ENCODE assay signal across 31 cellular contexts in genomic region chr14:59328410-59328809, GRCh38.
DNase-seq lines count a peak whose midpoint lies in the region; ATAC-seq, FAIRE-seq and TF ChIP-seq lines count a peak whose summit lies in the region.
"Had no signal": no experiment of that assay in that cellular context is flagged by ENCODE, and none has a peak within 500 bp of the region (broad histone marks: within the 10 kb centered on the region; RNA-seq: fewer than 3 reads in every experiment).

No MANE protein-coding gene starts in this region.

- peaks cover 54% of the 10 kb centered on the region for H3K4me1 ChIP-seq in left ventricle myocardium inferior
- peaks cover 6% of the 10 kb centered on the region for H3K4me1 ChIP-seq in IMR-90 (ENCODE audit: control insufficient read depth, insufficient read depth, low read length)
- H3K4me1 ChIP-seq in HepG2 (ENCODE audit: insufficient read depth, low read length): peaks cover 1% of the 10 kb centered on the region; the same call in 1 of the 2 replicates

- H3K9me3 Mint-ChIP-seq in activated T-helper 17 cell treated with anti-CD3 and anti-CD28 coated beads, Interleukin-2, amount 50 U/mL, for 72 hours: no peaks in the 10 kb centered on the region
- H3K9me3 Mint-ChIP-seq: brain; stimulated activated effector memory CD8-positive, alpha-beta T cell treated with anti-CD3 and anti-CD28 coated beads, Interleukin-12 subunit alpha, Interleukin-12 subunit beta, amount 100 ng/mL, for 72 hours had no signal

- H2BK5ac ChIP-seq in IMR-90 (ENCODE audit: low read depth, low read length, poor library complexity, severe bottlenecking): no peak overlapping the region

- CTCF ChIA-PET in IMR-90 (lab: Yijun Ruan, JAX) (no interaction called here), HepG2 (lab: Yijun Ruan, JAX; ENCODE audit: low intra/inter-chr PET ratio, low total read pairs) (no interaction called here)

- no peaks in the 10 kb centered on the region for H3K79me2 ChIP-seq in HepG2 (ENCODE audit: insufficient read depth, low read length)
- H3K79me2 ChIP-seq: hepatocyte had no signal

- H3K4me2 ChIP-seq in IMR-90 (ENCODE audit: low read depth, low read length) (no peak overlapping the region), HepG2 (ENCODE audit: low read depth, low read length) (no peak overlapping the region)
- H3K4me2 ChIP-seq: BLaER1, hepatocyte had no signal

- H3K18ac ChIP-seq in IMR-90 (ENCODE audit: low read depth, low read length): no peak overlapping the region

- no CpG with 5 or more reads among the region's 4 CpGs for WGBS in IMR-90 (ENCODE audit: extremely low coverage in 2 of 2, insufficient read length in 1 of 2), 2 experiments
- WGBS in HepG2 (ENCODE audit: low lambda C conversion rate): 79% methylated on average over 4 of the region's 4 CpGs

- H3K23ac ChIP-seq in IMR-90 (ENCODE audit: low read depth, low read length): no peak overlapping the region

- H3K4me3 ChIP-seq in left ventricle myocardium inferior (no peak overlapping the region), IMR-90 (ENCODE audit: insufficient read depth, low read depth, low read length) (no peak overlapping the region), HepG2 (replicated peaks in 1 of 3; ENCODE audit: insufficient read depth in 1 of 3, low read depth in 2 of 3, low read length in 3 of 3) (no peak overlapping the region)
- H3K4me3 ChIP-seq: BLaER1, hepatocyte, spleen, upper lobe of left lung had no signal

- TF ChIP-seq CTCF in left ventricle myocardium inferior (IDR thresholded peaks at IDR 0.05; ENCODE audit: borderline replicate concordance) (no peak), IMR-90 (conservative IDR thresholded peaks at IDR 0.05; ENCODE audit: low read depth, low read length) (no peak), HepG2 (CRISPR knock-in tag; IDR thresholded peaks at IDR 0.05) (no peak)

- H2BK15ac ChIP-seq in IMR-90 (ENCODE audit: low read depth, low read length): no peak overlapping the region

- TF ChIP-seq EP300 in HepG2 (IDR thresholded peaks at IDR 0.05; ENCODE audit: low read depth in 2 of 2, low read length in 2 of 2): no peak
- TF ChIP-seq EP300 in HepG2 (CRISPR knock-in tag; IDR thresholded peaks at IDR 0.05; ENCODE audit: borderline replicate concordance): no peak

- no peak for TF ChIP-seq RAD21 in IMR-90 (IDR thresholded peaks at IDR 0.05; ENCODE audit: low read length)
- TF ChIP-seq RAD21 in HepG2 (CRISPR knock-in tag; IDR thresholded peaks at IDR 0.05): no peak

- ATAC-seq in IMR-90 (ENCODE audit: low read depth): no peak
- ATAC-seq in activated T-helper 17 cell treated with anti-CD3 and anti-CD28 coated beads, Interleukin-2, amount 50 U/mL, for 72 hours (replicated peaks): peak; percentile 42
- ATAC-seq in HepG2: no peak
- no peak for ATAC-seq in GM21447 (IDR thresholded peaks at IDR 0.05; ENCODE audit: unreplicated experiment)
- ATAC-seq in HG03135 (IDR thresholded peaks at IDR 0.05; ENCODE audit: unreplicated experiment): no peak
- ATAC-seq: right cardiac atrium; stimulated activated effector memory CD8-positive, alpha-beta T cell treated with anti-CD3 and anti-CD28 coated beads, Interleukin-12 subunit alpha, Interleukin-12 subunit beta, amount 100 ng/mL, for 72 hours had no signal

- no peaks in the 10 kb centered on the region for H3K27me3 Mint-ChIP-seq in activated T-helper 17 cell treated with anti-CD3 and anti-CD28 coated beads, Interleukin-2, amount 50 U/mL, for 72 hours
- H3K27me3 Mint-ChIP-seq: brain had no signal

- TF ChIP-seq POLR2A in IMR-90 (IDR thresholded peaks at IDR 0.05; ENCODE audit: low read depth, low read length): no peak
- no peak for TF ChIP-seq POLR2A in HepG2 (IDR thresholded peaks at IDR 0.05; ENCODE audit: insufficient read depth in 1 of 2, low read depth in 2 of 2, low read length in 2 of 2)

- dilution Hi-C loops in IMR-90 (cut with HindIII; ENCODE audit: low sequenced_read_pairs, unreplicated experiment): no loop called here

- H4K5ac ChIP-seq in IMR-90 (ENCODE audit: low read depth, low read length): no peak overlapping the region

- H2AK9ac ChIP-seq in IMR-90 (replicated peaks; ENCODE audit: low read depth, low read length, poor library complexity): no peak overlapping the region

- intact Hi-C loops in left ventricle myocardium inferior (cut with micrococcal nuclease) (no loop called here), cardiac septum (cut with DNase I) (no loop called here), IMR-90 (cut with micrococcal nuclease) (no loop called here), HepG2 (cut with micrococcal nuclease; ENCODE audit: unreplicated experiment) (no loop called here)

- H2BK20ac ChIP-seq in IMR-90 (ENCODE audit: low read depth, low read length): no peak overlapping the region

- H3K9ac ChIP-seq in IMR-90 (ENCODE audit: low read depth, low read length): no peak overlapping the region
- no peak overlapping the region for H3K9ac ChIP-seq in HepG2 (ENCODE audit: insufficient read depth, low read depth, low read length)
- H3K9ac ChIP-seq: BLaER1 had no signal

- H3K36me3 Mint-ChIP-seq in activated T-helper 17 cell treated with anti-CD3 and anti-CD28 coated beads, Interleukin-2, amount 50 U/mL, for 72 hours (ENCODE audit: low read depth): peaks cover 59% of the 10 kb centered on the region
- H3K36me3 Mint-ChIP-seq: stimulated activated effector memory CD8-positive, alpha-beta T cell treated with anti-CD3 and anti-CD28 coated beads, Interleukin-12 subunit alpha, Interleukin-12 subunit beta, amount 100 ng/mL, for 72 hours had no signal

- H2BK120ac ChIP-seq in IMR-90 (ENCODE audit: low read depth, low read length): no peak overlapping the region

- H3K79me1 ChIP-seq in IMR-90 (ENCODE audit: low read depth in 1 of 2, low read length in 2 of 2): 0 out of 4 replicates have a peak, but pooled peaks cover 0 to 2% of the 10 kb centered on the region in 2 experiments

- no peak overlapping the region for H3K4ac ChIP-seq in IMR-90 (ENCODE audit: low read depth, low read length)

- no peak for FAIRE-seq in HepG2 (lab: Jason Lieb, UNC)

- H3K36me3 ChIP-seq in left ventricle myocardium inferior (peaks cover 61% of the 10 kb centered on the region), IMR-90 (ENCODE audit: control insufficient read depth, insufficient read depth, low read length) (peaks cover 2% of the 10 kb centered on the region; the same call in 1 of the 2 replicates), HepG2 (replicated peaks in 1 of 2; ENCODE audit: control insufficient read depth in 1 of 2, insufficient read depth in 2 of 2, low read length in 2 of 2) (peaks cover 17 to 55% of the 10 kb centered on the region in 2 experiments)

- DNase-seq in left ventricle myocardium inferior: no peak
- no peak for DNase-seq in cardiac septum (ENCODE audit: low spot score)
- peak; percentile 27 for DNase-seq in IMR-90
- DNase-seq in HepG2 (ENCODE audit: low spot score): peak; percentile 26
- no peak for DNase-seq in 8988T
- DNase-seq: activated gamma-delta T cell; activated T-cell treated with anti-CD3 and anti-CD28 coated beads, Interleukin-2, amount 50 U/mL, for 1 hour; COR-L47; DMS79 treated with DMSO at 0.1 percent for 48 hours; erythroblast; foreskin melanocyte; GOT3; MM.1S; NCI-H1417; NCI-H2081 treated with DMSO at 0.1 percent for 48 hours; NCI-H345; NCI-H774; posterior cingulate gyrus; right cardiac atrium; RPMI8226; spleen; stimulated activated CD4-positive, alpha-beta T cell treated with anti-CD3 and anti-CD28 coated beads, Interleukin-4, amount 100 ng/mL, for 1 hour; T-helper 1 cell; upper lobe of left lung had no signal

- H3K9me3 ChIP-seq in left ventricle myocardium inferior (replicated peaks) (no peaks in the 10 kb centered on the region), IMR-90 (ENCODE audit: control insufficient read depth, insufficient read depth, low read length) (no peaks in the 10 kb centered on the region), HepG2 (ENCODE audit: low read length) (no peaks in the 10 kb centered on the region)
- H3K9me3 ChIP-seq: BLaER1, spleen, upper lobe of left lung had no signal

- H3K14ac ChIP-seq in IMR-90 (replicated peaks; ENCODE audit: low read depth, low read length): no peak overlapping the region

- POLR2A ChIA-PET in IMR-90 (lab: Charles Lee; ENCODE audit: unreplicated experiment): interaction anchor here (0.8 kb wide), 1 partner anchor 11 kb away, joined by 3 read pairs; no protein-coding TSS in a partner anchor
- POLR2A ChIA-PET in HepG2 (lab: Yijun Ruan, JAX): no interaction called here

- no peak overlapping the region for H3K56ac ChIP-seq in IMR-90 (ENCODE audit: extremely low read depth, insufficient read depth, low read length)

- H3K4me1 Mint-ChIP-seq in activated T-helper 17 cell treated with anti-CD3 and anti-CD28 coated beads, Interleukin-2, amount 50 U/mL, for 72 hours: no peaks in the 10 kb centered on the region
- H3K4me1 Mint-ChIP-seq: stimulated activated effector memory CD8-positive, alpha-beta T cell treated with anti-CD3 and anti-CD28 coated beads, Interleukin-12 subunit alpha, Interleukin-12 subunit beta, amount 100 ng/mL, for 72 hours had no signal

- H3K4me3 Mint-ChIP-seq in activated T-helper 17 cell treated with anti-CD3 and anti-CD28 coated beads, Interleukin-2, amount 50 U/mL, for 72 hours: no peak overlapping the region
- H3K4me3 Mint-ChIP-seq: brain; stimulated activated effector memory CD8-positive, alpha-beta T cell treated with anti-CD3 and anti-CD28 coated beads, Interleukin-12 subunit alpha, Interleukin-12 subunit beta, amount 100 ng/mL, for 72 hours had no signal

- H4K20me1 ChIP-seq in IMR-90 (ENCODE audit: insufficient read depth, low read length) (no peaks in the 10 kb centered on the region), HepG2 (ENCODE audit: insufficient read depth, low read length) (no peaks in the 10 kb centered on the region)
- H4K20me1 ChIP-seq: BLaER1 had no signal

- H4K91ac ChIP-seq in IMR-90 (ENCODE audit: insufficient read depth, low read depth, low read length): no peak overlapping the region

- no TSS peak for BruUV-seq in IMR-90 (replicated peaks; lab: Mats Ljungman, UMichigan)
- BruUV-seq in HepG2 (replicated peaks; lab: Mats Ljungman, UMichigan): no TSS peak

- in situ Hi-C loops in IMR-90 (cut with MboI; ENCODE audit: low sequenced_read_pairs): no loop called here
- in situ Hi-C loops in HepG2 (cut with HindIII; ENCODE audit: extremely low pct_ligation_motif_present, low pct_unique_long_range_greater_than_20kb): no loop called here

- H3K27ac Mint-ChIP-seq in activated T-helper 17 cell treated with anti-CD3 and anti-CD28 coated beads, Interleukin-2, amount 50 U/mL, for 72 hours: no peak overlapping the region
- H3K27ac Mint-ChIP-seq: stimulated activated effector memory CD8-positive, alpha-beta T cell treated with anti-CD3 and anti-CD28 coated beads, Interleukin-12 subunit alpha, Interleukin-12 subunit beta, amount 100 ng/mL, for 72 hours had no signal

- H2AFZ ChIP-seq in IMR-90 (replicated peaks; ENCODE audit: low read length, poor library complexity) (no peak overlapping the region), HepG2 (ENCODE audit: low read length) (no peak overlapping the region)
- H2AFZ ChIP-seq: hepatocyte had no signal

- H4K8ac ChIP-seq in IMR-90 (ENCODE audit: low read depth in 2 of 2, low read length in 2 of 2): no peak overlapping the region

- peak overlapping the region; percentile 4 for H3K27ac ChIP-seq in left ventricle myocardium inferior (replicated peaks)
- H3K27ac ChIP-seq in IMR-90 (ENCODE audit: insufficient read depth, low read length): no peak overlapping the region
- no peak overlapping the region for H3K27ac ChIP-seq in HepG2 (ENCODE audit: extremely low read length, insufficient read depth, low read length)
- H3K27ac ChIP-seq: BLaER1, hepatocyte, spleen, upper lobe of left lung had no signal

- H3K9me1 ChIP-seq in IMR-90 (ENCODE audit: insufficient read depth, low read length): peaks cover 6% of the 10 kb centered on the region

- H2AK5ac ChIP-seq in IMR-90 (ENCODE audit: low read depth, low read length): no peak overlapping the region; the same call in 1 of the 2 replicates

- H3K27me3 ChIP-seq in left ventricle myocardium inferior (ENCODE audit: low read depth): no peaks in the 10 kb centered on the region
- H3K27me3 ChIP-seq in IMR-90 (ENCODE audit: control insufficient read depth, insufficient read depth, low read length): no peaks in the 10 kb centered on the region
- no peaks in the 10 kb centered on the region for H3K27me3 ChIP-seq in HepG2 (ENCODE audit: control insufficient read depth in 1 of 2, insufficient read depth in 2 of 2, low read length in 2 of 2)
- H3K27me3 ChIP-seq: BLaER1, hepatocyte, spleen, upper lobe of left lung had no signal

Comparison
In these comparisons a context has a peak if more than half of its experiments do, and no peak if none do; other contexts are left out.
1. DNase-seq: peak in IMR-90 (single experiment) and HepG2 (single experiment); none in left ventricle myocardium inferior (single experiment), cardiac septum (single experiment) and 8988T (single experiment).